Comparison of ENCODE assay signal across 10 cellular contexts in the genomic region with DNA sequence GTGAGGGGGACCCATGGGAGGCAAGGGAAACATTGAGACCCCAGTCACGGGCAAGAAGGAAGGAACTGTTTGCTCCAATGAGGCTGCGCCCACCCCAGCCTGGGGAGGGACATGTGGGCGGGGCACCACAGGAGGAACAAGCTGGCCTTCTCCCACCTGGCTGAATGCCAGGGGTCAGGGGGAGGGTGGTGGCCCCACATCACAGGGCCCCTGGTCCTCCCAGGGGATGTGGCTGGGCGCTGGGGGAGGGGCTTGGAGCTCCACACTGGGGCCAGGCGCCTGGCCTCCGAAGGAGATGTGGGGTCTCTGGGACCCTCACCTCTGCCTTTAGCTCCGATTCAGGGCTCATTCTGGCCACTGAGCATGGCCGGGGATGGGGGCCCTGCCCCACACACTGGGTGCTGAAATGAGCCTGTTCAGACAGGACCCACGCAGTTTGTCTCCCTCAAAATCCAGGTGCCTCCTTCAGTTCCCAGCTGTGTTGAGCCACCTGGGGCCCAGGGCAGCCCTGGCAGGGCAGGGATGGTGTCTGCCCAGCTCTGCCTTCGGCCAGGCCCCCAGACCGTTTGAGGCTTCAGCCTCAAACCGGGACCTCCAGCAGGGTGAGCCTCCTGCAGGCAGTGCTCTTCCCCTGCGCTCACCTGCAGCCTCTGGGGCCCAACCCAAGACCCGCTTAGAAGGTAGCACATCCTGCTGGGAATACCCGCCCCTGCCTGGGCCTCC. TPM values are rescaled to one million over a fixed set of nuclear protein-coding genes. Genes with fewer than 3 reads are reported as not detected.
A peak's percentile ranks its signal among the peaks of the same experiment; 100 is the strongest.
DNase-seq lines count a peak whose midpoint lies in the region; ATAC-seq and TF ChIP-seq lines count a peak whose summit lies in the region.
"Had no signal": no experiment of that assay in that cellular context is flagged by ENCODE, and none has a peak within 500 bp of the region (broad histone marks: within the 10 kb centered on the region; RNA-seq: fewer than 3 reads in every experiment).

No MANE protein-coding gene starts in this region.

- H3K4me1 Mint-ChIP-seq in activated CD4-positive, alpha-beta T cell treated with anti-CD3 and anti-CD28 coated beads for 36 hours: peaks cover 5% of the 10 kb centered on the region
- peaks cover 13% of the 10 kb centered on the region for H3K4me1 Mint-ChIP-seq in endothelial cell (ENCODE audit: unreplicated experiment)
- H3K4me1 Mint-ChIP-seq in stimulated activated memory B cell treated with anti-CD40 and anti-IgM and Interleukin-4, amounts not matched to agents 10 μg/mL and 1 μg/mL and 100 μg/mL, for 72 hours: peaks cover 36% of the 10 kb centered on the region

- no peak overlapping the region for H3K4me3 Mint-ChIP-seq in activated CD4-positive, alpha-beta T cell treated with anti-CD3 and anti-CD28 coated beads for 36 hours
- H3K4me3 Mint-ChIP-seq in endothelial cell (ENCODE audit: unreplicated experiment): peak overlapping the region; percentile 54
- no peak overlapping the region for H3K4me3 Mint-ChIP-seq in stimulated activated memory B cell treated with anti-CD40 and anti-IgM and Interleukin-4, amounts not matched to agents 10 μg/mL and 1 μg/mL and 100 μg/mL, for 72 hours

- no peaks in the 10 kb centered on the region for H3K9me3 Mint-ChIP-seq in activated CD4-positive, alpha-beta T cell treated with anti-CD3 and anti-CD28 coated beads for 36 hours (ENCODE audit: low read depth)
- H3K9me3 Mint-ChIP-seq in endothelial cell (ENCODE audit: unreplicated experiment): no peaks in the 10 kb centered on the region
- H3K9me3 Mint-ChIP-seq in stimulated activated memory B cell treated with anti-CD40 and anti-IgM and Interleukin-4, amounts not matched to agents 10 μg/mL and 1 μg/mL and 100 μg/mL, for 72 hours: peaks cover 3% of the 10 kb centered on the region

- H3K27ac Mint-ChIP-seq in activated CD4-positive, alpha-beta T cell treated with anti-CD3 and anti-CD28 coated beads for 36 hours: no peak overlapping the region
- no peak overlapping the region for H3K27ac Mint-ChIP-seq in endothelial cell (ENCODE audit: unreplicated experiment)
- H3K27ac Mint-ChIP-seq in stimulated activated memory B cell treated with anti-CD40 and anti-IgM and Interleukin-4, amounts not matched to agents 10 μg/mL and 1 μg/mL and 100 μg/mL, for 72 hours: no peak overlapping the region

- in situ Hi-C loops in Panc1 (cut with HindIII; ENCODE audit: low pct_unique_long_range_greater_than_20kb, low sequenced_read_pairs): no loop called here

- CTCF ChIA-PET in activated CD4-positive, alpha-beta T cell treated with anti-CD3 and anti-CD28 coated beads for 36 hours (lab: Charles Lee): interaction anchor here (0.6 kb wide), 1 partner anchor 27 kb away, joined by 3 read pairs; no protein-coding TSS in a partner anchor
- CTCF ChIA-PET in Panc1 (lab: Charles Lee): no interaction called here

- no peak for TF ChIP-seq CTCF in Panc1 (IDR thresholded peaks at IDR 0.05)
- TF ChIP-seq CTCF in endothelial cell (IDR thresholded peaks at IDR 0.05; ENCODE audit: unreplicated experiment): no peak

- no peaks in the 10 kb centered on the region for H3K36me3 Mint-ChIP-seq in activated CD4-positive, alpha-beta T cell treated with anti-CD3 and anti-CD28 coated beads for 36 hours (ENCODE audit: low read depth)
- H3K36me3 Mint-ChIP-seq in endothelial cell (ENCODE audit: low read depth, unreplicated experiment): peaks cover 6% of the 10 kb centered on the region
- no peaks in the 10 kb centered on the region for H3K36me3 Mint-ChIP-seq in stimulated activated memory B cell treated with anti-CD40 and anti-IgM and Interleukin-4, amounts not matched to agents 10 μg/mL and 1 μg/mL and 100 μg/mL, for 72 hours

- intact Hi-C loops in activated CD4-positive, alpha-beta T cell treated with anti-CD3 and anti-CD28 coated beads for 36 hours (cut with DNase I, micrococcal nuclease): no loop called here
- intact Hi-C loops in Panc1 (cut with micrococcal nuclease; ENCODE audit: unreplicated experiment): no loop called here

- ATAC-seq in activated CD4-positive, alpha-beta T cell treated with anti-CD3 and anti-CD28 coated beads for 36 hours: peak; percentile 69
- peak; percentile 82 for ATAC-seq in Panc1
- ATAC-seq in stimulated activated memory B cell treated with anti-CD40 and anti-IgM and Interleukin-4, amounts not matched to agents 10 μg/mL and 1 μg/mL and 100 μg/mL, for 72 hours: peak; percentile 28
- ATAC-seq in HG02678 (IDR thresholded peaks at IDR 0.05; ENCODE audit: unreplicated experiment): no peak
- no peak for ATAC-seq in HG02938 (IDR thresholded peaks at IDR 0.05; ENCODE audit: unreplicated experiment)

- H3K9me3 ChIP-seq in Panc1 (ENCODE audit: control insufficient read depth, insufficient read depth, low read depth, low read length): no peaks in the 10 kb centered on the region

- no peak overlapping the region for H3K27ac ChIP-seq in Panc1 (ENCODE audit: low read length)

- no peaks in the 10 kb centered on the region for H3K36me3 ChIP-seq in Panc1 (ENCODE audit: control insufficient read depth, insufficient read depth, low read length)

- POLR2A ChIA-PET in activated CD4-positive, alpha-beta T cell treated with anti-CD3 and anti-CD28 coated beads for 36 hours (lab: Charles Lee): no interaction called here
- POLR2A ChIA-PET in Panc1 (lab: Charles Lee): interaction anchor here (1.2 kb wide), 1 partner anchor 94 kb away, joined by 12 read pairs; no protein-coding TSS in a partner anchor

- peak; percentile 62 for DNase-seq in activated CD4-positive, alpha-beta T cell treated with anti-CD3 and anti-CD28 coated beads for 36 hours
- no peak for DNase-seq in activated CD4-positive, alpha-beta T cell treated with anti-CD3 and anti-CD28 coated beads, Interleukin-2, amount 50 U/mL, for 1 hour
- no peak for DNase-seq in Panc1 (ENCODE audit: low read depth, low spot score)
- DNase-seq in endothelial cell (ENCODE audit: low spot score): no peak
- no peak for DNase-seq in NCI-H526 treated with DMSO at 0.1 percent for 48 hours (lab: John Stamatoyannopoulos, UW)
- DNase-seq: kidney glomerular epithelial cell, substantia nigra had no signal

- no peak overlapping the region for H3K4me3 ChIP-seq in Panc1 (ENCODE audit: low read depth in 2 of 2, low read length in 2 of 2)

- peaks cover 10% of the 10 kb centered on the region for H3K4me1 ChIP-seq in Panc1 (ENCODE audit: control insufficient read depth, insufficient read depth, low read length)

- no peaks in the 10 kb centered on the region for H3K27me3 Mint-ChIP-seq in activated CD4-positive, alpha-beta T cell treated with anti-CD3 and anti-CD28 coated beads for 36 hours
- H3K27me3 Mint-ChIP-seq in endothelial cell (ENCODE audit: unreplicated experiment): peaks cover 7% of the 10 kb centered on the region
- peaks cover 34% of the 10 kb centered on the region for H3K27me3 Mint-ChIP-seq in stimulated activated memory B cell treated with anti-CD40 and anti-IgM and Interleukin-4, amounts not matched to agents 10 μg/mL and 1 μg/mL and 100 μg/mL, for 72 hours

- no TSS peak for BruUV-seq in Panc1 (replicated peaks; lab: Mats Ljungman, UMichigan)

- no peaks in the 10 kb centered on the region for H3K27me3 ChIP-seq in Panc1 (ENCODE audit: control insufficient read depth, insufficient read depth, low read length)

RNA-seq across cellular contexts. Expression of a gene that starts 33.2 kb away (rescaled TPM):
- 10 to 100 TPM; 70.0 to 79.4 TPM for total RNA-seq in activated CD4-positive, alpha-beta T cell treated with anti-CD3 and anti-CD28 coated beads for 36 hours
- total RNA-seq in Panc1 (2021; ENCODE audit: unreplicated experiment): 13.4 TPM
- polyA plus RNA-seq in Panc1 (2012; ENCODE audit: insufficient read length): 11.1 TPM
- total RNA-seq in endothelial cell (ENCODE audit: unreplicated experiment): 312 TPM

Comparison
In these comparisons a context has a peak if more than half of its experiments do, and no peak if none do; other contexts are left out.
1. ATAC-seq: peak in activated CD4-positive, alpha-beta T cell treated with anti-CD3 and anti-CD28 coated beads for 36 hours (single experiment), Panc1 (single experiment) and stimulated activated memory B cell treated with anti-CD40 and anti-IgM and Interleukin-4, amounts not matched to agents 10 μg/mL and 1 μg/mL and 100 μg/mL, for 72 hours (single experiment); none in HG02678 (single experiment) and HG02938 (single experiment).